Comparison of ENCODE assay signal across 15 cellular contexts in genomic region chr11:96194571-96194970, GRCh38.
DNase-seq lines count a peak whose midpoint lies in the region; ATAC-seq and TF ChIP-seq lines count a peak whose summit lies in the region.
"Had no signal": no experiment of that assay in that cellular context is flagged by ENCODE, and none has a peak within 500 bp of the region (broad histone marks: within the 10 kb centered on the region; RNA-seq: fewer than 3 reads in every experiment).

No MANE protein-coding gene starts in this region.

- peak overlapping the region; percentile 46 for H3K4me3 Mint-ChIP-seq in stimulated activated naive CD8-positive, alpha-beta T cell treated with anti-CD3 and anti-CD28 coated beads, Interleukin-15, Interleukin-2, amounts not matched to agents 100 ng/mL and 50 ng/mL, for 24 hours
- peak overlapping the region; percentile 23 for H3K4me3 Mint-ChIP-seq in activated T-helper 1 cell treated with anti-CD3 and anti-CD28 coated beads, Interleukin-12 subunit alpha, Interleukin-12 subunit beta, Interleukin-2, Interleukin-4 antibody, amounts not matched to agents 30 ng/mL and 10 ng/mL and 1 ng/mL, durations not matched to agents 14 hours and 24 hours and 36 hours
- peak overlapping the region in 3 of 5 donors; percentile 3 to 41 (median 22) for H3K4me3 Mint-ChIP-seq in immature natural killer cell

- H3K27me3 ChIP-seq in vagina = no peaks in the 10 kb centered on the region
- H3K27me3 ChIP-seq: BLaER1, cardiac muscle cell had no signal

- H3K4me1 Mint-ChIP-seq in stimulated activated naive CD8-positive, alpha-beta T cell treated with anti-CD3 and anti-CD28 coated beads, Interleukin-15, Interleukin-2, amounts not matched to agents 100 ng/mL and 50 ng/mL, for 24 hours (ENCODE audit: low read depth) = peaks cover 94% of the 10 kb centered on the region
- H3K4me1 Mint-ChIP-seq in activated T-helper 1 cell treated with anti-CD3 and anti-CD28 coated beads, Interleukin-12 subunit alpha, Interleukin-12 subunit beta, Interleukin-2, Interleukin-4 antibody, amounts not matched to agents 30 ng/mL and 10 ng/mL and 1 ng/mL, durations not matched to agents 14 hours and 24 hours and 36 hours (ENCODE audit: low read depth) = peaks cover 62% of the 10 kb centered on the region
- peaks cover 26 to 36% of the 10 kb centered on the region in 2 donors for H3K4me1 Mint-ChIP-seq in immature natural killer cell

- peak overlapping the region; percentile 78 for H3K27ac Mint-ChIP-seq in stimulated activated naive CD8-positive, alpha-beta T cell treated with anti-CD3 and anti-CD28 coated beads, Interleukin-15, Interleukin-2, amounts not matched to agents 100 ng/mL and 50 ng/mL, for 24 hours
- H3K27ac Mint-ChIP-seq in activated T-helper 1 cell treated with anti-CD3 and anti-CD28 coated beads, Interleukin-12 subunit alpha, Interleukin-12 subunit beta, Interleukin-2, Interleukin-4 antibody, amounts not matched to agents 30 ng/mL and 10 ng/mL and 1 ng/mL, durations not matched to agents 14 hours and 24 hours and 36 hours = no peak overlapping the region
- peak overlapping the region in 4 of 6 donors; percentile 1 to 76 (median 40) for H3K27ac Mint-ChIP-seq in immature natural killer cell

- no peak for ATAC-seq in stimulated activated naive CD8-positive, alpha-beta T cell treated with anti-CD3 and anti-CD28 coated beads, Interleukin-15, Interleukin-2, amounts not matched to agents 100 U/mL and 50 U/mL, for 24 hours
- ATAC-seq: PC-3; stimulated activated memory B cell treated with anti-CD40 and anti-IgM and Interleukin-4, amounts not matched to agents 10 μg/mL and 1 μg/mL and 100 μg/mL, for 72 hours had no signal

- H3K27me3 Mint-ChIP-seq in stimulated activated naive CD8-positive, alpha-beta T cell treated with anti-CD3 and anti-CD28 coated beads, Interleukin-15, Interleukin-2, amounts not matched to agents 100 ng/mL and 50 ng/mL, for 24 hours = no peaks in the 10 kb centered on the region
- no peaks in the 10 kb centered on the region for H3K27me3 Mint-ChIP-seq in activated T-helper 1 cell treated with anti-CD3 and anti-CD28 coated beads, Interleukin-12 subunit alpha, Interleukin-12 subunit beta, Interleukin-2, Interleukin-4 antibody, amounts not matched to agents 30 ng/mL and 10 ng/mL and 1 ng/mL, durations not matched to agents 14 hours and 24 hours and 36 hours (ENCODE audit: insufficient read depth)
- H3K27me3 Mint-ChIP-seq in immature natural killer cell (ENCODE audit: low read depth in 3 of 3) = no peaks in the 10 kb centered on the region
- H3K27me3 Mint-ChIP-seq: stimulated activated memory B cell treated with anti-CD40 and anti-IgM and Interleukin-4, amounts not matched to agents 10 μg/mL and 1 μg/mL and 100 μg/mL, for 72 hours had no signal

- TF ChIP-seq CTCF in vagina (IDR thresholded peaks at IDR 0.05) = no peak

- in situ Hi-C loops in KBM-7 (cut with MboI; ENCODE audit: low pct_unique_long_range_greater_than_20kb, low sequenced_read_pairs) = no loop called here

- peaks cover 21% of the 10 kb centered on the region for H3K4me1 ChIP-seq in vagina
- H3K4me1 ChIP-seq: BLaER1 had no signal

- no peaks in the 10 kb centered on the region for H3K36me3 ChIP-seq in vagina
- H3K36me3 ChIP-seq: BLaER1, cardiac muscle cell had no signal

- no peaks in the 10 kb centered on the region for H3K9me3 Mint-ChIP-seq in stimulated activated naive CD8-positive, alpha-beta T cell treated with anti-CD3 and anti-CD28 coated beads, Interleukin-15, Interleukin-2, amounts not matched to agents 100 ng/mL and 50 ng/mL, for 24 hours
- H3K9me3 Mint-ChIP-seq in activated T-helper 1 cell treated with anti-CD3 and anti-CD28 coated beads, Interleukin-12 subunit alpha, Interleukin-12 subunit beta, Interleukin-2, Interleukin-4 antibody, amounts not matched to agents 30 ng/mL and 10 ng/mL and 1 ng/mL, durations not matched to agents 14 hours and 24 hours and 36 hours = no peaks in the 10 kb centered on the region
- H3K9me3 Mint-ChIP-seq in immature natural killer cell = no peaks in the 10 kb centered on the region
- H3K9me3 Mint-ChIP-seq: stimulated activated memory B cell treated with anti-CD40 and anti-IgM and Interleukin-4, amounts not matched to agents 10 μg/mL and 1 μg/mL and 100 μg/mL, for 72 hours had no signal

- peaks cover 17% of the 10 kb centered on the region for H3K36me3 Mint-ChIP-seq in stimulated activated naive CD8-positive, alpha-beta T cell treated with anti-CD3 and anti-CD28 coated beads, Interleukin-15, Interleukin-2, amounts not matched to agents 100 ng/mL and 50 ng/mL, for 24 hours (ENCODE audit: low read depth)
- H3K36me3 Mint-ChIP-seq in activated T-helper 1 cell treated with anti-CD3 and anti-CD28 coated beads, Interleukin-12 subunit alpha, Interleukin-12 subunit beta, Interleukin-2, Interleukin-4 antibody, amounts not matched to agents 30 ng/mL and 10 ng/mL and 1 ng/mL, durations not matched to agents 14 hours and 24 hours and 36 hours (ENCODE audit: low read depth) = peaks cover 14% of the 10 kb centered on the region
- peaks cover 0 to 17% (median 14%) of the 10 kb centered on the region in 3 donors for H3K36me3 Mint-ChIP-seq in immature natural killer cell

- no peak overlapping the region for H3K4me3 ChIP-seq in vagina
- H3K4me3 ChIP-seq: BLaER1, cardiac muscle cell, lung had no signal

- no peaks in the 10 kb centered on the region for H3K9me3 ChIP-seq in vagina

- no peak for TF ChIP-seq POLR2A in vagina (IDR thresholded peaks at IDR 0.05)

- no peak for DNase-seq in stimulated activated naive CD8-positive, alpha-beta T cell treated with anti-CD3 and anti-CD28 coated beads, Interleukin-15, Interleukin-2, amounts not matched to agents 100 U/mL and 50 U/mL, for 24 hours
- DNase-seq in activated T-helper 1 cell treated with anti-CD3 and anti-CD28 coated beads, Interleukin-12 subunit alpha, Interleukin-12 subunit beta, Interleukin-2, Interleukin-4 antibody, amounts not matched to agents 30 ng/mL and 10 ng/mL and 1 ng/mL, durations not matched to agents 14 hours and 24 hours and 36 hours (ENCODE audit: low spot score) = no peak
- DNase-seq in immature natural killer cell (no peak), vagina (ENCODE audit: extremely low spot score in 2 of 2) (no peak), KBM-7 (no peak), LoVo (ENCODE audit: low spot score) (no peak)
- DNase-seq in stimulated activated CD4-positive, alpha-beta T cell treated with anti-CD3 and anti-CD28 coated beads, Interleukin-2, amount 100 ng/mL, for 24 hours = no peak
- DNase-seq: erythroblast, NCI-H2171, PC-3 had no signal

- intact Hi-C loops in activated T-helper 1 cell treated with anti-CD3 and anti-CD28 coated beads, Interleukin-12 subunit alpha, Interleukin-12 subunit beta, Interleukin-2, Interleukin-4 antibody, amounts not matched to agents 30 ng/mL and 10 ng/mL and 1 ng/mL, durations not matched to agents 14 hours and 24 hours and 36 hours (cut with micrococcal nuclease) = no loop called here
- intact Hi-C loops in vagina (cut with DNase I) = no loop called here

- H3K27ac ChIP-seq in vagina = peak overlapping the region; percentile 31
- H3K27ac ChIP-seq: BLaER1, cardiac muscle cell had no signal
